ENCODE assay signal across 8 cellular contexts in the genomic region with DNA sequence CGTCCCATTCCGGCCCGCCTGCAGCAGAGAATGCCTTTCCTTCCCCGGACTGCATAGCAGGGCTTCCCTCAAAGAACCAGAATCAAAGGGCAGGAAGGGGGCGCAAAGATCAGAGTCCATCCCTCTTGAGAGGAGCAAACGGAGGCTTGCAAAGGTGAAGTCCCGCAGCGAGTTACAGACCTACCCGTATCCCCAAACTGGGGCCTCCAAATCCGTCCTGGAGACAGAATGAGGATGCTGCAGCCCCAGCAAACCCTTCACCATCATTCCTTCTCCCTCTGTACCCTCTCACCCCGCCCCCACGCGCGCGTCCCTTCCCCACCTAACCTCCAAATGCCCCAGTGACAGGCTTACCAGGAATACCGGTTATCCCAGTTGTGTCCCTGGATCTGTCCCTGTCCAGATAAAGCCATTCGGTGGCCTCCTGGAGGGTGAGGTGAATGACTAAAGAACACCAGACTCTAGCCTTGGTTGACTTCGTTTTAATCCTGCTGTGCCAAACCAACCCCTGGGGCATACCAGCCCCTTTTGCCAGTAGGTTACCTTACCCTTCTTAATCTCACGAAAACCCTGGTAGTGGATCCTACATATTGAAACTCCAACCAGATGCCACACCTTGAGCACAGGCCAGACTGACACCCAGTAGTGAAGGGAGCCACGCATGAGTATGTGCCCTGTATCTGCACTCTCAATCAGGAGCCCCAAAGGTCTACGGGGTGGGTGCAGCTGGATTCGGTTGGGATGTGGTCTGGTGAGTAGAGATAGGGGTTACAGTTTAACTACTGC. TPM values are rescaled to one million over a fixed set of nuclear protein-coding genes. Genes with fewer than 3 reads are reported as not detected.
DNase-seq lines count a peak whose midpoint lies in the region; ATAC-seq lines count a peak whose summit lies in the region.

No MANE protein-coding gene starts in this region.

- H3K27me3 Mint-ChIP-seq in immature natural killer cell (ENCODE audit: low read depth in 3 of 3), result peaks cover 12 to 19% (median 12%) of the 10 kb centered on the region in 3 donors
- peaks cover 46 to 48% of the 10 kb centered on the region in 2 donors for H3K27me3 Mint-ChIP-seq in stimulated activated naive B cell treated with anti-CD40 and anti-IgM and Interleukin-4, amounts not matched to agents 10 μg/mL and 1 μg/mL and 100 μg/mL, for 72 hours

- H3K36me3 Mint-ChIP-seq in immature natural killer cell, result no peaks in the 10 kb centered on the region
- H3K36me3 Mint-ChIP-seq in stimulated activated naive B cell treated with anti-CD40 and anti-IgM and Interleukin-4, amounts not matched to agents 10 μg/mL and 1 μg/mL and 100 μg/mL, for 72 hours, result no peaks in the 10 kb centered on the region

- peak; percentile 78 for DNase-seq in Jurkat, Clone E6-1 (ENCODE audit: low read depth, low spot score)
- peak; percentile 38 for DNase-seq in astrocyte of the hippocampus (ENCODE audit: low read depth, low spot score)
- DNase-seq in immature natural killer cell, result no peak
- DNase-seq in stimulated activated naive B cell treated with anti-CD40 and anti-IgM and Interleukin-4, amounts not matched to agents 10 μg/mL and 1 μg/mL and 100 μg/mL, for 72 hours, result no peak
- no peak for DNase-seq in pons (ENCODE audit: low spot score)
- no peak for DNase-seq in HK-2 (ENCODE audit: unreplicated experiment)

- H3K9me3 Mint-ChIP-seq in immature natural killer cell, result peaks cover 0 to 2% (median 0%) of the 10 kb centered on the region in 6 donors
- no peaks in the 10 kb centered on the region for H3K9me3 Mint-ChIP-seq in stimulated activated naive B cell treated with anti-CD40 and anti-IgM and Interleukin-4, amounts not matched to agents 10 μg/mL and 1 μg/mL and 100 μg/mL, for 72 hours

- no peak overlapping the region for H3K27ac Mint-ChIP-seq in immature natural killer cell
- no peak overlapping the region for H3K27ac Mint-ChIP-seq in stimulated activated naive B cell treated with anti-CD40 and anti-IgM and Interleukin-4, amounts not matched to agents 10 μg/mL and 1 μg/mL and 100 μg/mL, for 72 hours

- H3K4me1 Mint-ChIP-seq in immature natural killer cell, result peaks cover 16 to 26% of the 10 kb centered on the region in 2 donors
- peaks cover 16 to 23% of the 10 kb centered on the region in 2 donors for H3K4me1 Mint-ChIP-seq in stimulated activated naive B cell treated with anti-CD40 and anti-IgM and Interleukin-4, amounts not matched to agents 10 μg/mL and 1 μg/mL and 100 μg/mL, for 72 hours

- peak overlapping the region; percentile 41 to 76 (median 66) for H3K4me3 Mint-ChIP-seq in immature natural killer cell
- peak overlapping the region; percentile 78 to 80 for H3K4me3 Mint-ChIP-seq in stimulated activated naive B cell treated with anti-CD40 and anti-IgM and Interleukin-4, amounts not matched to agents 10 μg/mL and 1 μg/mL and 100 μg/mL, for 72 hours

- no peak for ATAC-seq in stimulated activated naive B cell treated with anti-CD40 and anti-IgM and Interleukin-4, amounts not matched to agents 10 μg/mL and 1 μg/mL and 100 μg/mL, for 72 hours (replicated peaks)
- no peak for ATAC-seq in GM21723 (IDR thresholded peaks at IDR 0.05; ENCODE audit: unreplicated experiment)

- peak overlapping the region; percentile 54; the same call in 1 of the 2 replicates for H3K4me3 ChIP-seq in GM08714 (ENCODE audit: low read length)
- H3K4me3 ChIP-seq in Jurkat, Clone E6-1 (ENCODE audit: low read length), result peak overlapping the region; percentile 70

RNA-seq across cellular contexts. Expression of a gene that starts 1.0 kb away (rescaled TPM):
- polyA plus RNA-seq in Jurkat, Clone E6-1 (2012; ENCODE audit: insufficient read depth, insufficient read length), result 14.9 TPM
- polyA plus RNA-seq in immature natural killer cell, result 1 to 10 TPM; 2.3 to 6.5 (median 5.0) TPM

Comparison
In these comparisons a context has a peak if more than half of its experiments do, and no peak if none do; other contexts are left out.
1. DNase-seq: peak in Jurkat, Clone E6-1 (single experiment) and astrocyte of the hippocampus (single experiment); none in immature natural killer cell (0 of 3), stimulated activated naive B cell treated with anti-CD40 and anti-IgM and Interleukin-4, amounts not matched to agents 10 μg/mL and 1 μg/mL and 100 μg/mL, for 72 hours (single experiment), pons (single experiment) and HK-2 (single experiment).